12 cellular contexts compared by ENCODE assay signal in the genomic region with DNA sequence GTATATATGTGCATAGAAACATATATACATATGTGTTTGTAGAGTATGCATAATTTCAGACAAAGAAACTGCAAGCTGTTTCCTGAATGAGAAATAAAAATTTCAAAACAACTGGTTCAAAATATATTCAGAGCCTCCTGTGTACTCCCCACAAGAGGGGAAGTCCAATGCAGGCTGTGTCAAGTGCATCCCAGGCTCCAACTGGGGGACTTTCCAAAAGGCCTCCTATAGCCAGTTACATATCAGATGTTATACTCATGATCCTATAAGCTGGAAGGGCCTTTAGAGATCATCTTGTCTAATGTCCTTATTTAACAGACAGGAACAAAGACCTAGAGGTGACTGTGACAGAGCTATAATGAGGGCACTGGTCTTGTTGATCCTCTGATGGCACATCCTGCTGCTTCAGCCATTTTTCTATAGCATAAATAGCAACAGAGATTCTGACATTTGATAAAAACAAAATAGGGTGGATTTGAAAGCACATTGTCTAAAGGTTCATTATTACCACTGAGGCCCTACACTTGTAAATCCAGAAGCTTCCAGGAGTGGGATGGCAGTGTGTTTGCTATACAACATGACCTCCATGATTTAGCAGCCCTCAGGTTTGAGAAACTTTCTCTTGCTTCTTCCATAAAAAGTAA. TPM values are rescaled to one million over a fixed set of nuclear protein-coding genes. Genes with fewer than 3 reads are reported as not detected.
A peak's percentile ranks its signal among the peaks of the same experiment; 100 is the strongest.
DNase-seq lines count a peak whose midpoint lies in the region; ATAC-seq, FAIRE-seq and TF ChIP-seq lines count a peak whose summit lies in the region.
"Had no signal": no experiment of that assay in that cellular context is flagged by ENCODE, and none has a peak within 500 bp of the region (broad histone marks: within the 10 kb centered on the region; RNA-seq: fewer than 3 reads in every experiment).

No MANE protein-coding gene starts in this region.

- ATAC-seq in GM21381 (IDR thresholded peaks at IDR 0.05; ENCODE audit: unreplicated experiment), result peak; percentile 30
- peak; percentile 44 for ATAC-seq in HG03135 (IDR thresholded peaks at IDR 0.05; ENCODE audit: unreplicated experiment)
- peak; percentile 51 for ATAC-seq in effector memory CD8-positive, alpha-beta T cell (replicated peaks)

- no peaks in the 10 kb centered on the region for H3K9me3 Mint-ChIP-seq in effector memory CD8-positive, alpha-beta T cell

- H3K9me3 ChIP-seq in uterus, result no peaks in the 10 kb centered on the region
- H3K9me3 ChIP-seq: ovary had no signal

- H3K27ac Mint-ChIP-seq in effector memory CD8-positive, alpha-beta T cell, result no peak overlapping the region

- DNase-seq in GM18507 (ENCODE audit: extremely low spot score, insufficient read length, low read depth) (no peak), 8988T (no peak), MV-4-11 (lab: John Stamatoyannopoulos, UW) (no peak), uterus (no peak), NCI-H2171 treated with DMSO at 0.1 percent for 48 hours (lab: John Stamatoyannopoulos, UW) (no peak)
- DNase-seq in effector memory CD8-positive, alpha-beta T cell, result no peak
- DNase-seq: ovary had no signal

- H3K27me3 Mint-ChIP-seq in effector memory CD8-positive, alpha-beta T cell, result no peaks in the 10 kb centered on the region

- peaks cover 6 to 12% of the 10 kb centered on the region in 2 donors for H3K4me1 Mint-ChIP-seq in effector memory CD8-positive, alpha-beta T cell (ENCODE audit: low read depth in 2 of 2)

- TF ChIP-seq POLR2A in uterus (IDR thresholded peaks at IDR 0.05), result no peak

- H3K4me1 ChIP-seq in uterus, result no peaks in the 10 kb centered on the region

- peak; percentile 85 for FAIRE-seq in GM18507 (lab: Jason Lieb, UNC)
- FAIRE-seq: H1, islet of Langerhans had no signal

- no peak for TF ChIP-seq CTCF in uterus (IDR thresholded peaks at IDR 0.05)

- H3K36me3 ChIP-seq in uterus, result no peaks in the 10 kb centered on the region
- H3K36me3 ChIP-seq: ovary had no signal

- H3K27ac ChIP-seq in uterus, result no peak overlapping the region
- H3K27ac ChIP-seq: ovary, VCaP had no signal

- H3K4me3 Mint-ChIP-seq in effector memory CD8-positive, alpha-beta T cell, result no peak overlapping the region

- no peak overlapping the region for H3K4me3 ChIP-seq in uterus
- H3K4me3 ChIP-seq: ovary had no signal

- no peaks in the 10 kb centered on the region for H3K27me3 ChIP-seq in uterus
- H3K27me3 ChIP-seq: ovary had no signal

- H3K36me3 Mint-ChIP-seq in effector memory CD8-positive, alpha-beta T cell (ENCODE audit: insufficient read depth), result peaks cover 12% of the 10 kb centered on the region

- intact Hi-C loops in uterus (cut with DNase I; ENCODE audit: low total_unique reads), result no loop called here

RNA-seq across cellular contexts. Expression of a gene that starts 13.5 kb away (rescaled TPM):
- total RNA-seq in uterus, result 10 to 100 TPM in 1 of 4 donors, 1 to 10 TPM in 1, under 1 TPM in 2; 0.26 to 13.8 (median 3.4) TPM
